ENCODE assay signal across 21 cellular contexts in the genomic region with DNA sequence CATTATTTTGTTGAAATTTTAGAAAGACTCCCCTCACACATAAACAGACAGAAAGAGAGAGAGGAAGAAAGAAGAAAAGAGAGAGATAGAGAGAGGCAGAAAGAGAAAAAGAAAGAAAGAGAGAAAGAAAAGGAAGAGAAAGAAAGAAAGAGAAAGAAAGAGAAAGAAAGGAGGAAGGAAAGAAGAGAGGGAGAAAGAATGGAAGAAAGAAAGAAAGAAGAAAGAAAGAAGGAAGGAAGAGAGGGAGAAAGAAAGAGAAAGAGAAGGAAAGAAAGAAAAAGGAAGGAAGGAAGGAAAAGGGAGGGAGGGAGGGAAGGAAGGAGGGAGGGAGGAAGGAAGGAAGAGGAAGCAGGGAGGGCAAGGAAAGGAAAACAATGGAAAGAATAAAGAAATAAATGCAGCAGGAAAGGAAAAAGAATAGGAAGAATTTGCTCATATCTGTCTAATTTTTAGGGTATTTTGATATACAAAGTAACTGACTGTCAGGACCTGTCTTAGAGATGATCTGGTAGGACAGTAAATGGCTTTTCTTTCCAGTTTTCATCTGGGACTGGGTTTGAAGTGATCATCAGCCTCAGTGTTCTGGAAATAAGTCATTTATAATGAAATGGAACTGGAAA.
"Had no signal": no experiment of that assay in that cellular context is flagged by ENCODE, and none has a peak within 500 bp of the region (broad histone marks: within the 10 kb centered on the region; RNA-seq: fewer than 3 reads in every experiment).

No MANE protein-coding gene starts in this region.

- DNase-seq: effector CD4-positive, alpha-beta T cell; endodermal cell; erythroblast; foreskin keratinocyte; head of caudate nucleus; kidney; left cardiac atrium; left ventricle myocardium superior; naive thymus-derived CD4-positive, alpha-beta T cell; ovary; right cardiac atrium; stimulated activated CD4-positive, alpha-beta T cell treated with anti-CD3 and anti-CD28 coated beads, Interleukin-2, amount 100 ng/mL, for 48 hours; stimulated activated naive CD4-positive, alpha-beta T cell treated with Interleukin-2 at 50 U/mL for 16 hours; thyroid gland had no signal

- H3K36me3 ChIP-seq: neutrophil, ovary, suprapubic skin, thyroid gland had no signal

- H3K27ac ChIP-seq: coronary artery, foreskin keratinocyte, hepatocyte, neutrophil, ovary, suprapubic skin, thyroid gland had no signal

- H3K4me3 Mint-ChIP-seq: endodermal cell; naive thymus-derived CD4-positive, alpha-beta T cell; type B pancreatic cell had no signal

- H3K36me3 Mint-ChIP-seq: naive thymus-derived CD4-positive, alpha-beta T cell; type B pancreatic cell had no signal

- H3K4me3 ChIP-seq: coronary artery, hepatocyte, lung, ovary, smooth muscle cell, suprapubic skin, thyroid gland had no signal

- H3K9me3 Mint-ChIP-seq: endodermal cell; naive thymus-derived CD4-positive, alpha-beta T cell; type B pancreatic cell had no signal

- H3K4me2 ChIP-seq: hepatocyte, smooth muscle cell had no signal

- ATAC-seq: foreskin keratinocyte; left cardiac atrium; left ventricle myocardium superior; naive thymus-derived CD4-positive, alpha-beta T cell; right cardiac atrium had no signal

- H3K9me3 ChIP-seq: neutrophil, ovary, suprapubic skin, thyroid gland had no signal

- H3K27me3 ChIP-seq: hepatocyte, neutrophil, ovary, suprapubic skin, thyroid gland had no signal

- H3K27ac Mint-ChIP-seq: endodermal cell, type B pancreatic cell had no signal

- H3K79me2 ChIP-seq: hepatocyte had no signal

- H3K4me1 ChIP-seq: foreskin keratinocyte, suprapubic skin, thyroid gland had no signal

- H3K4me1 Mint-ChIP-seq: endodermal cell; naive thymus-derived CD4-positive, alpha-beta T cell had no signal

- H2AFZ ChIP-seq: hepatocyte had no signal
